11 cellular contexts compared by ENCODE assay signal in genomic region chr13:48749144-48749543, GRCh38.
A peak's percentile ranks its signal among the peaks of the same experiment; 100 is the strongest.
DNase-seq lines count a peak whose midpoint lies in the region; ATAC-seq and TF ChIP-seq lines count a peak whose summit lies in the region.
"Had no signal": no experiment of that assay in that cellular context is flagged by ENCODE, and none has a peak within 500 bp of the region (broad histone marks: within the 10 kb centered on the region; RNA-seq: fewer than 3 reads in every experiment).

No MANE protein-coding gene starts in this region.

- peak overlapping the region; percentile 22; the same call in 1 of the 2 replicates for H3K4me2 ChIP-seq in SK-N-SH
- H3K4me2 ChIP-seq in smooth muscle cell, result peak overlapping the region; percentile 30

- peak; percentile 25 for ATAC-seq in activated CD4-positive, alpha-beta T cell treated with anti-CD3 and anti-CD28 coated beads for 36 hours

- no peak for TF ChIP-seq RAD21 in SK-N-SH (IDR thresholded peaks at IDR 0.05; ENCODE audit: low read length)

- no peak overlapping the region for H3K4me3 Mint-ChIP-seq in activated CD4-positive, alpha-beta T cell treated with anti-CD3 and anti-CD28 coated beads for 36 hours

- no peaks in the 10 kb centered on the region for H3K27me3 ChIP-seq in SK-N-SH (ENCODE audit: insufficient read depth)
- no peaks in the 10 kb centered on the region for H3K27me3 ChIP-seq in smooth muscle cell (ENCODE audit: low read depth)

- intact Hi-C loops in activated CD4-positive, alpha-beta T cell treated with anti-CD3 and anti-CD28 coated beads for 36 hours (cut with DNase I, micrococcal nuclease), result loop anchor here in 1 of 2 experiments (1.0 to 5.0 kb wide), 5 partner anchors 18 to 143 kb away; partner anchors contain the start of gene CYSLTR2

- no peaks in the 10 kb centered on the region for H3K36me3 ChIP-seq in SK-N-SH (replicated peaks in 1 of 2; ENCODE audit: control insufficient read depth in 1 of 2, insufficient read depth in 2 of 2, low read length in 1 of 2)
- H3K36me3 ChIP-seq in smooth muscle cell (ENCODE audit: low read depth), result no peaks in the 10 kb centered on the region

- H3K4me1 ChIP-seq in SK-N-SH (ENCODE audit: control insufficient read depth in 1 of 2, insufficient read depth in 2 of 2, low read depth in 1 of 2, low read length in 1 of 2) (peaks cover 0 to 13% of the 10 kb centered on the region in 2 experiments; a peak in 2 of 4 replicates), smooth muscle cell (ENCODE audit: low read depth) (peaks cover 7% of the 10 kb centered on the region)

- no peak overlapping the region for H3K4me3 ChIP-seq in SK-N-SH (ENCODE audit: low read depth in 2 of 2, low read length in 1 of 2)
- no peak overlapping the region for H3K4me3 ChIP-seq in smooth muscle cell

- no peaks in the 10 kb centered on the region for H3K9me3 Mint-ChIP-seq in activated CD4-positive, alpha-beta T cell treated with anti-CD3 and anti-CD28 coated beads for 36 hours (ENCODE audit: low read depth)
- H3K9me3 Mint-ChIP-seq: activated T-helper 2 cell treated with anti-CD3 and anti-CD28 coated beads, Interferon-gamma antibody, Interleukin-2, Interleukin-4, amounts not matched to agents 10 μg/mL and 5 μg/mL and 100 μg/mL, durations not matched to agents 14 hours and 24 hours and 36 hours had no signal

- H3K27ac Mint-ChIP-seq in activated CD4-positive, alpha-beta T cell treated with anti-CD3 and anti-CD28 coated beads for 36 hours, result peak overlapping the region; percentile 22

- H3K9ac ChIP-seq in SK-N-SH, result no peak overlapping the region
- H3K9ac ChIP-seq in smooth muscle cell (ENCODE audit: low read depth), result peak overlapping the region; percentile 56

- peaks cover 19% of the 10 kb centered on the region for H3K4me1 Mint-ChIP-seq in activated CD4-positive, alpha-beta T cell treated with anti-CD3 and anti-CD28 coated beads for 36 hours

- H3K36me3 Mint-ChIP-seq in activated CD4-positive, alpha-beta T cell treated with anti-CD3 and anti-CD28 coated beads for 36 hours (ENCODE audit: low read depth), result no peaks in the 10 kb centered on the region

- H4K20me1 ChIP-seq in SK-N-SH (ENCODE audit: insufficient read depth) (no peaks in the 10 kb centered on the region), smooth muscle cell (ENCODE audit: low read depth) (no peaks in the 10 kb centered on the region)

- CTCF ChIA-PET in activated CD4-positive, alpha-beta T cell treated with anti-CD3 and anti-CD28 coated beads for 36 hours (lab: Charles Lee), result interaction anchor here (1.0 to 2.7 kb wide), 5 partner anchors 8 to 414 kb away, joined by 3 to 14 read pairs (median 4); no protein-coding TSS in a partner anchor
- CTCF ChIA-PET in SK-N-SH (lab: Yijun Ruan, JAX), result interaction anchor here (0.6 to 3.4 kb wide), 3 partner anchors 8 to 20 kb away, joined by 3 to 21 read pairs (median 4); no protein-coding TSS in a partner anchor

- H3K9me3 ChIP-seq in SK-N-SH (no peaks in the 10 kb centered on the region), smooth muscle cell (replicated peaks; ENCODE audit: low read depth) (no peaks in the 10 kb centered on the region)

- TF ChIP-seq CTCF in SK-N-SH (IDR thresholded peaks at IDR 0.05) (no peak), smooth muscle cell (IDR thresholded peaks at IDR 0.05; ENCODE audit: borderline replicate concordance, insufficient read depth, poor library complexity, severe bottlenecking) (no peak)

- 78% methylated on average over 4 of the region's 4 CpGs for WGBS in SK-N-SH (ENCODE audit: low lambda C conversion rate)
- 15% methylated on average over 4 of the region's 4 CpGs for WGBS in smooth muscle cell (ENCODE audit: low lambda C conversion rate)

- H3K27ac ChIP-seq in SK-N-SH (ENCODE audit: low read depth in 2 of 2, low read length in 1 of 2), result peak overlapping the region in 1 of 2 experiments; percentile 87; a peak in 2 of 4 replicates
- H3K27ac ChIP-seq in smooth muscle cell (ENCODE audit: low read depth), result peak overlapping the region; percentile 88
- H3K27ac ChIP-seq in caudate nucleus (ENCODE audit: low read depth, low read length), result no peak overlapping the region

- TF ChIP-seq EP300 in SK-N-SH (IDR thresholded peaks at IDR 0.05; ENCODE audit: borderline replicate concordance in 1 of 2, low read depth in 1 of 2, low read length in 1 of 2), result no peak

- H3K27me3 Mint-ChIP-seq in activated CD4-positive, alpha-beta T cell treated with anti-CD3 and anti-CD28 coated beads for 36 hours, result no peaks in the 10 kb centered on the region

- POLR2A ChIA-PET in activated CD4-positive, alpha-beta T cell treated with anti-CD3 and anti-CD28 coated beads for 36 hours (lab: Charles Lee), result no interaction called here
- POLR2A ChIA-PET in SK-N-SH (lab: Yijun Ruan, JAX), result no interaction called here

- no peaks in the 10 kb centered on the region for H3K9me2 ChIP-seq in SK-N-SH

- H3F3A ChIP-seq in SK-N-SH (replicated peaks; ENCODE audit: insufficient read depth) (peaks cover 11% of the 10 kb centered on the region), smooth muscle cell (ENCODE audit: low read depth) (peaks cover 9% of the 10 kb centered on the region)

- no peak for DNase-seq in activated CD4-positive, alpha-beta T cell treated with anti-CD3 and anti-CD28 coated beads for 36 hours
- DNase-seq in activated CD4-positive, alpha-beta T cell treated with anti-CD3 and anti-CD28 coated beads, Interleukin-2, amount 50 U/mL, for 1 hour, result no peak
- DNase-seq in SK-N-SH (no peak), fibroblast of peridontal ligament (ENCODE audit: extremely low read depth) (peak; percentile 41), smooth muscle cell (lab: John Stamatoyannopoulos, UW; ENCODE audit: unreplicated experiment) (no peak), caudate nucleus (lab: John Stamatoyannopoulos, UW) (no peak), GM03348 (ENCODE audit: low spot score) (no peak), NCI-H2227 treated with DMSO at 0.1 percent for 48 hours (lab: John Stamatoyannopoulos, UW) (no peak)
- DNase-seq: DMS79 treated with DMSO at 0.1 percent for 48 hours, KG1 had no signal

- H3K79me2 ChIP-seq in SK-N-SH (ENCODE audit: insufficient read depth) (no peaks in the 10 kb centered on the region), smooth muscle cell (ENCODE audit: low read depth) (no peaks in the 10 kb centered on the region)

- no peak overlapping the region; the same call in 1 of the 2 replicates for H2AFZ ChIP-seq in SK-N-SH (ENCODE audit: low read depth)
- H2AFZ ChIP-seq in smooth muscle cell (ENCODE audit: low read depth), result no peak overlapping the region

TF ChIP-seq in SK-N-SH, 30 proteins besides CTCF, POLR2A, EP300 and RAD21:
- TF ChIP-seq NRF1 (IDR thresholded peaks at IDR 0.05; ENCODE audit: low read depth, low read length) (no peak), IRF3 (IDR thresholded peaks at IDR 0.05; ENCODE audit: low read depth, low read length) (no peak), ELF1 (IDR thresholded peaks at IDR 0.05) (no peak), MXI1 (IDR thresholded peaks at IDR 0.05; ENCODE audit: low read depth, low read length) (no peak), USF1 (IDR thresholded peaks at IDR 0.05; ENCODE audit: borderline replicate concordance, low read depth) (no peak), GABPA (IDR thresholded peaks at IDR 0.05; ENCODE audit: low read depth) (no peak), TEAD4 (IDR thresholded peaks at IDR 0.05; ENCODE audit: borderline replicate concordance, insufficient read depth) (no peak), CHD2 (IDR thresholded peaks at IDR 0.05; ENCODE audit: low read length, partially characterized antibody) (no peak), RXRA (IDR thresholded peaks at IDR 0.05; ENCODE audit: borderline replicate concordance, low read depth) (no peak)
- TF ChIP-seq, protein P1, sequence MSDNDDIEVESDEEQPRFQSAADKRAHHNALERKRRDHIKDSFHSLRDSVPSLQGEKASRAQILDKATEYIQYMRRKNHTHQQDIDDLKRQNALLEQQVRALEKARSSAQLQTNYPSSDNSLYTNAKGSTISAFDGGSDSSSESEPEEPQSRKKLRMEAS (IDR thresholded peaks at IDR 0.05; ENCODE audit: low read depth), result no peak
- TF ChIP-seq, protein P2, sequence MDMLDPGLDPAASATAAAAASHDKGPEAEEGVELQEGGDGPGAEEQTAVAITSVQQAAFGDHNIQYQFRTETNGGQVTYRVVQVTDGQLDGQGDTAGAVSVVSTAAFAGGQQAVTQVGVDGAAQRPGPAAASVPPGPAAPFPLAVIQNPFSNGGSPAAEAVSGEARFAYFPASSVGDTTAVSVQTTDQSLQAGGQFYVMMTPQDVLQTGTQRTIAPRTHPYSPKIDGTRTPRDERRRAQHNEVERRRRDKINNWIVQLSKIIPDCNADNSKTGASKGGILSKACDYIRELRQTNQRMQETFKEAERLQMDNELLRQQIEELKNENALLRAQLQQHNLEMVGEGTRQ (IDR thresholded peaks at IDR 0.05; ENCODE audit: borderline replicate concordance, low read depth, low read length), result no peak
